Comparison of ENCODE assay signal across 21 cellular contexts in the genomic region with DNA sequence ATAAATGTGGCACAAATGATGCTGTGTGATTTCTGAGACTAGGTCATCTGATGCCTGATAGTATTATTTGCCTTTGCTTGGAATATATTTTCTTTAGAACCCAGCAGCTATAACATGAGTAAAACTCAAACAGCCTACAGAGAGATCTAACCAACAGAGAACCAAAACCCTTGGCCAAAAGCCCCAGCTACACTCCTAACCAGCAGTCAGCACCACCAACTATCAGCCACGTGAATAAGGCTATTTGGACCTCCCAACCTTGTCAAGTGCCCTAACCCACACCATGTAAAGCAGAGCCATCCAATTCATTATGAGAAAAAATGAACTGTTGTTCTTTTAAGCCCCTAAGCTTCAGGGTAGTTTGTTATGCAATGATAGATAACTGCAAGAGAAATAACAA.
"Had no signal": no experiment of that assay in that cellular context is flagged by ENCODE, and none has a peak within 500 bp of the region (broad histone marks: within the 10 kb centered on the region; RNA-seq: fewer than 3 reads in every experiment).

No MANE protein-coding gene starts in this region.

- H3K27ac ChIP-seq: ascending aorta, brain microvascular endothelial cell, cardiac muscle cell, PC-9 had no signal

- H3K27me3 Mint-ChIP-seq: activated B cell treated with CpG ODN at 0.5 μM for 24 hours; activated CD8-positive, alpha-beta T cell treated with anti-CD3 and anti-CD28 coated beads for 36 hours; T-helper 17 cell had no signal

- H3K9me3 Mint-ChIP-seq: activated CD8-positive, alpha-beta T cell treated with anti-CD3 and anti-CD28 coated beads for 36 hours had no signal

- H3K27ac Mint-ChIP-seq: activated B cell treated with CpG ODN at 0.5 μM for 24 hours; activated CD8-positive, alpha-beta T cell treated with anti-CD3 and anti-CD28 coated beads for 36 hours; T-helper 17 cell had no signal

- ATAC-seq: activated CD8-positive, alpha-beta T cell treated with anti-CD3 and anti-CD28 coated beads for 36 hours; T-helper 17 cell had no signal

- H3K4me3 Mint-ChIP-seq: activated B cell treated with CpG ODN at 0.5 μM for 24 hours; activated CD8-positive, alpha-beta T cell treated with anti-CD3 and anti-CD28 coated beads for 36 hours; T-helper 17 cell had no signal

- H3K27me3 ChIP-seq: ascending aorta, brain microvascular endothelial cell, cardiac muscle cell, MG63 had no signal

- DNase-seq: activated B cell treated with CpG ODN at 0.5 μM for 24 hours; activated CD8-positive, alpha-beta memory T cell treated with anti-CD3 and anti-CD28 coated beads, Interleukin-2, amount 50 U/mL, for 4 hours; activated CD8-positive, alpha-beta T cell treated with anti-CD3 and anti-CD28 coated beads for 36 hours; activated naive CD4-positive, alpha-beta T cell treated with anti-CD3 and anti-CD28 coated beads, Interleukin-2, amount 50 U/mL, for 16 hours; activated T-cell treated with anti-CD3 and anti-CD28 coated beads, Interleukin-2, amount 50 U/mL, for 72 hours; amniotic stem cell; brain microvascular endothelial cell; MG63; NCI-H1105; NCI-H1436; NCI-H1694 treated with DMSO at 0.1 percent for 48 hours; NCI-H2029 treated with DMSO at 0.1 percent for 48 hours; NCI-H345; NCI-H510A; NCI-H526 treated with DMSO at 0.1 percent for 48 hours; PC-9; SIG-M5; T-helper 17 cell; T-helper 9 cell had no signal

- H3K9me3 ChIP-seq: ascending aorta, MG63 had no signal
